Comparison of ENCODE assay signal across 1 cellular context in genomic region chr16:84732674-84733352, GRCh38.
TF ChIP-seq lines count a peak whose summit lies in the region.

No MANE protein-coding gene starts in this region.

TF ChIP-seq in K562, 482 proteins besides CTCF, POLR2A, EP300 and RAD21 (continued from another document and continues in another):
- peak; percentile 62 for TF ChIP-seq CHAMP1 (IDR thresholded peaks at IDR 0.05)
- no peak for TF ChIP-seq KLF16 (IDR thresholded peaks at IDR 0.05)
- TF ChIP-seq ZNF175 (CRISPR knock-in tag; IDR thresholded peaks at IDR 0.05; ENCODE audit: low read depth): peak; percentile 57; the same call in 1 of the 2 replicates
- TF ChIP-seq MNT (conservative IDR thresholded peaks at IDR 0.05): peak; percentile 63 to 78
- TF ChIP-seq RBBP5 (IDR thresholded peaks at IDR 0.05; ENCODE audit: borderline replicate concordance, insufficient read depth, low read length, poor library complexity, severe bottlenecking): peak; percentile 35
- TF ChIP-seq ZNF511 (CRISPR knock-in tag; IDR thresholded peaks at IDR 0.05): no peak
- TF ChIP-seq E2F8 (IDR thresholded peaks at IDR 0.05; ENCODE audit: low read depth, partially characterized antibody): no peak
- TF ChIP-seq ILF3 (IDR thresholded peaks at IDR 0.05; ENCODE audit: borderline replicate concordance): peak; percentile 41; the same call in 1 of the 2 replicates
- TF ChIP-seq GTF2E2 (tag; IDR thresholded peaks at IDR 0.05): no peak
- TF ChIP-seq ZNF263 (CRISPR knock-in tag; IDR thresholded peaks at IDR 0.05; ENCODE audit: borderline replicate concordance): no peak
- TF ChIP-seq CHD4 (IDR thresholded peaks at IDR 0.05; ENCODE audit: insufficient read depth, insufficient replicate concordance, low read depth, low read length, poor library complexity, severe bottlenecking): no peak
- TF ChIP-seq FOXM1 (IDR thresholded peaks at IDR 0.05; ENCODE audit: low read depth): peak; percentile 63; the same call in 1 of the 2 replicates
- TF ChIP-seq FOXM1 (CRISPR knock-in tag; IDR thresholded peaks at IDR 0.05; ENCODE audit: low read depth): no peak
- no peak for TF ChIP-seq ZNF121 (CRISPR knock-in tag; conservative IDR thresholded peaks at IDR 0.05)
- TF ChIP-seq ZNF717 (CRISPR knock-in tag; IDR thresholded peaks at IDR 0.05): no peak
- no peak for TF ChIP-seq ZSCAN29 (IDR thresholded peaks at IDR 0.05)
- no peak for TF ChIP-seq ADNP (tag; IDR thresholded peaks at IDR 0.05)
- no peak for TF ChIP-seq SREBF2 (CRISPR knock-in tag; IDR thresholded peaks at IDR 0.05)
- no peak for TF ChIP-seq ARID3B (CRISPR knock-in tag; IDR thresholded peaks at IDR 0.05; ENCODE audit: borderline replicate concordance)
- no peak for TF ChIP-seq HCFC1 (IDR thresholded peaks at IDR 0.05; ENCODE audit: low read depth, low read length)
- TF ChIP-seq MTA1 (IDR thresholded peaks at IDR 0.05; ENCODE audit: borderline replicate concordance): peak; percentile 67
- TF ChIP-seq RHOXF2B (CRISPR knock-in tag; conservative IDR thresholded peaks at IDR 0.05): no peak
- no peak for TF ChIP-seq KDM2B (CRISPR knock-in tag; IDR thresholded peaks at IDR 0.05)
- TF ChIP-seq HDAC8 (tag; IDR thresholded peaks at IDR 0.05): no peak
- TF ChIP-seq HES1 (IDR thresholded peaks at IDR 0.05; ENCODE audit: low read depth): no peak
- TF ChIP-seq FOXP4 (CRISPR knock-in tag; IDR thresholded peaks at IDR 0.05; ENCODE audit: borderline replicate concordance): no peak
- TF ChIP-seq NFE2L1 (tag; IDR thresholded peaks at IDR 0.05; ENCODE audit: borderline replicate concordance, low read depth): peak; percentile 99
- no peak for TF ChIP-seq DACH1 (IDR thresholded peaks at IDR 0.05; ENCODE audit: partially characterized antibody)
- TF ChIP-seq CREB1 (IDR thresholded peaks at IDR 0.05): no peak
- TF ChIP-seq CREB1 (CRISPR knock-in tag; IDR thresholded peaks at IDR 0.05): no peak
- TF ChIP-seq GTF2A2 (tag; IDR thresholded peaks at IDR 0.05): no peak
- TF ChIP-seq ZNF395 (CRISPR knock-in tag; IDR thresholded peaks at IDR 0.05): peak; percentile 24; the same call in 1 of the 2 replicates
- no peak for TF ChIP-seq BCLAF1 (IDR thresholded peaks at IDR 0.05; ENCODE audit: borderline replicate concordance in 1 of 2, control insufficient read depth in 1 of 2, low read depth in 2 of 2, low read length in 1 of 2)
- no peak for TF ChIP-seq ZBTB17 (CRISPR knock-in tag; IDR thresholded peaks at IDR 0.05)
- peak; percentile 68; the same call in 1 of the 2 replicates for TF ChIP-seq ATF3 (IDR thresholded peaks at IDR 0.05)
- TF ChIP-seq ATF3 (CRISPR knock-in tag; conservative IDR thresholded peaks at IDR 0.05): no peak
- peak in 1 of 2 experiments; percentile 85; a peak in 3 of 4 replicates for TF ChIP-seq TBL1XR1 (IDR thresholded peaks at IDR 0.05; ENCODE audit: low read length in 2 of 2)
- TF ChIP-seq STAG1 (CRISPR knock-in tag; IDR thresholded peaks at IDR 0.05; ENCODE audit: borderline replicate concordance): no peak
- TF ChIP-seq OTX1 (CRISPR knock-in tag; IDR thresholded peaks at IDR 0.05): no peak
- TF ChIP-seq PATZ1 (CRISPR knock-in tag; IDR thresholded peaks at IDR 0.05; ENCODE audit: borderline replicate concordance): no peak
- peak; percentile 34; the same call in 1 of the 2 replicates for TF ChIP-seq CTBP1 (IDR thresholded peaks at IDR 0.05; ENCODE audit: borderline replicate concordance)
- no peak for TF ChIP-seq ZC3H4 (CRISPR knock-in tag; IDR thresholded peaks at IDR 0.05; ENCODE audit: borderline replicate concordance)
